ENCODE assay signal across 1 cellular context in the genomic region with DNA sequence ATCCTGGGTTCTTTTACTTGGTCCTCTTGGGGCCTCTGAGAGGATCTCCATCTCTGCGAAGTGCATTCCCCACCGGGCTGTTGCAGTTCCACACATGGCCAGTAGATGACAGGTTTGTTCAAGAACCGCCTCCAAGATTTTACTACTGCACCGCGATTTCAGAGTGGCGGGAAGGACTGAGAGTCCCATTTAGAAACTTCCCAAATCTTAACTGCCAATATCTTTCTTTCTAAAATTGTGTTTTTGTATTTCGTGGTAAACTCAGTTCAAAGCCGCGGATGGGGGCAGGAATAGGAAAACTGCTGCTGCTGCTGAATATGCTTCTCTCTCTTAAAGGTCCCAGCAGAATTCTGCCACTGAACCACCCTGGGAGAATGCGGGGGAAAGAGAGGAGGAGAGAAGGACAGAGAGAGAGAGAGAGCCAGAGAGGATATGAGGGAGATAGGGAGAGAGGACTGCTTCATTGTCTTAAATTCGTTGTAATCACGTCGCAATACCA.
TF ChIP-seq lines count a peak whose summit lies in the region.

No MANE protein-coding gene starts in this region.

TF ChIP-seq in K562, 482 proteins besides CTCF, POLR2A, EP300 and RAD21 (continued from another document):
- TF ChIP-seq KAT2B (IDR thresholded peaks at IDR 0.05; ENCODE audit: low read depth, low read length) (no peak), FOSL1 (tag; conservative IDR thresholded peaks at IDR 0.05) (no peak), KDM5B (IDR thresholded peaks at IDR 0.05; ENCODE audit: insufficient replicate concordance, low read depth, low read length) (no peak), SIN3A (IDR thresholded peaks at IDR 0.05; ENCODE audit: borderline replicate concordance in 2 of 2, control insufficient read depth in 1 of 2, low read depth in 2 of 2, low read length in 2 of 2) (no peak), RFX1 (IDR thresholded peaks at IDR 0.05) (no peak), CBFB (CRISPR knock-in tag; IDR thresholded peaks at IDR 0.05) (no peak), POLR3A (IDR thresholded peaks at IDR 0.05; ENCODE audit: borderline replicate concordance, extremely low read depth, insufficient read depth, insufficient read length) (no peak), ZNF778 (CRISPR knock-in tag; IDR thresholded peaks at IDR 0.05) (no peak), ZBED1 (IDR thresholded peaks at IDR 0.05) (no peak), JUND (IDR thresholded peaks at IDR 0.05; ENCODE audit: borderline replicate concordance, low read depth, low read length) (peak; percentile 25; the same call in 1 of the 2 replicates), JUND (tag; IDR thresholded peaks at IDR 0.05; ENCODE audit: borderline replicate concordance, low read depth, low read length) (no peak)
- TF ChIP-seq, protein P1, sequence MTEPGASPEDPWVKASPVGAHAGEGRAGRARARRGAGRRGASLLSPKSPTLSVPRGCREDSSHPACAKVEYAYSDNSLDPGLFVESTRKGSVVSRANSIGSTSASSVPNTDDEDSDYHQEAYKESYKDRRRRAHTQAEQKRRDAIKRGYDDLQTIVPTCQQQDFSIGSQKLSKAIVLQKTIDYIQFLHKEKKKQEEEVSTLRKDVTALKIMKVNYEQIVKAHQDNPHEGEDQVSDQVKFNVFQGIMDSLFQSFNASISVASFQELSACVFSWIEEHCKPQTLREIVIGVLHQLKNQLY (CRISPR knock-in tag; conservative IDR thresholded peaks at IDR 0.05) = no peak
